ENCODE assay signal across 1 cellular context in the genomic region with DNA sequence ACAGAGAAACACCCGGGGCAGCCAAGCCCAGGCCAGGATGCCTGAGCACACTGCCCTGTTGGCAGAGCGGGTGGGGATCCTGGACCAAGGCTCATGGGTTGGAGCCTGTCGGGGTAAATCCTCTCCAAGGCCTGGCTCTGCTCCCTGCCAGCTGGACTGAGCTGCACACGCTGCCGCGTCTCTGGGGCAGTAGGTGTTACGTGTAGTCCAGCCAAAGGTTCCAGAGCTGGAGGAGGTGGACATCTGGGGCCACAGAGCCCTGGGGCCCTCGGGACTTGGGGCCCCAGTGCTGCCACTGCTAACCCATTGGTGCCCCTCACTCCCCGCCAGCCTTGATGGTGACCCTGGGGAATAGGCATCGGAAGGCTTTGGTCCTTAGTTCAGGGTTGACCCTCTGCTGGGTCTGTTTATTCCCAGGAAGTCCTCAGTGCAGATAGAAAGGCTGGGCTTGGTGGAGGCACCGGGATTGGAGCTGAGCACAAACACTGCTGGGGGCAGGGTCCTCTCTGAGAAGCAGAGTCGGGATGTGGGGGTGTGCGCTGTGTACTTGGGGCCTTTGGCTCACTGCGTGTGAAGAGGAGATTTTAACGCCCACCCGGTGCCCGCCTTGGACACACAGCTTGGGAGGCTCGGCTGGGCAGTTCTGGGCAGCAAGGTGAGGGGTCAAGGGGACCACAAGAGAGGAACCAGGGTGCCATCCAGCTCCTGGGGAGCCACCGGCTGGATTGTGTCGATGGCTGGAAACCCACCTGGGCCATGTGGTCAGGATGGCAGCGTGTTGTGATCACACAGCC.
TF ChIP-seq lines count a peak whose summit lies in the region.

No MANE protein-coding gene starts in this region.

TF ChIP-seq in H1, 55 proteins besides CTCF, POLR2A, EP300 and RAD21:
- TF ChIP-seq, protein P1, sequence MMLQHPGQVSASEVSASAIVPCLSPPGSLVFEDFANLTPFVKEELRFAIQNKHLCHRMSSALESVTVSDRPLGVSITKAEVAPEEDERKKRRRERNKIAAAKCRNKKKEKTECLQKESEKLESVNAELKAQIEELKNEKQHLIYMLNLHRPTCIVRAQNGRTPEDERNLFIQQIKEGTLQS (IDR thresholded peaks at IDR 0.05; ENCODE audit: insufficient read depth, low read depth, low read length) = no peak
- TF ChIP-seq BACH1 (IDR thresholded peaks at IDR 0.05; ENCODE audit: low read length) (no peak), NRF1 (IDR thresholded peaks at IDR 0.05; ENCODE audit: low read depth, low read length) (no peak), TEAD4 (IDR thresholded peaks at IDR 0.05; ENCODE audit: low read depth, low read length) (no peak), SIRT6 (IDR thresholded peaks at IDR 0.05; ENCODE audit: low read length) (no peak), SP4 (IDR thresholded peaks at IDR 0.05; ENCODE audit: low read length) (no peak), ATF2 (IDR thresholded peaks at IDR 0.05; ENCODE audit: low read length) (no peak), TCF12 (IDR thresholded peaks at IDR 0.05; ENCODE audit: low read depth, low read length) (no peak), JUN (IDR thresholded peaks at IDR 0.05; ENCODE audit: low read depth, low read length) (no peak), CHD2 (IDR thresholded peaks at IDR 0.05; ENCODE audit: low read length) (no peak), CREB1 (IDR thresholded peaks at IDR 0.05) (no peak), POU5F1 (IDR thresholded peaks at IDR 0.05; ENCODE audit: low read depth, low read length) (no peak), GABPA (IDR thresholded peaks at IDR 0.05; ENCODE audit: borderline replicate concordance, insufficient read depth, low read length) (no peak), TAF7 (optimal IDR thresholded peaks at IDR 0.05; ENCODE audit: borderline replicate concordance, low read depth, low read length) (no peak), CBX5 (IDR thresholded peaks at IDR 0.05; ENCODE audit: low read depth, low read length) (no peak), PHF8 (conservative IDR thresholded peaks at IDR 0.05; ENCODE audit: low read depth, low read length) (no peak)
- TF ChIP-seq, protein P2, sequence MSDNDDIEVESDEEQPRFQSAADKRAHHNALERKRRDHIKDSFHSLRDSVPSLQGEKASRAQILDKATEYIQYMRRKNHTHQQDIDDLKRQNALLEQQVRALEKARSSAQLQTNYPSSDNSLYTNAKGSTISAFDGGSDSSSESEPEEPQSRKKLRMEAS (IDR thresholded peaks at IDR 0.05) = no peak
